In genomic region chr22:20153945-20154344, GRCh38 we compare ENCODE assay signal across 17 cellular contexts. TPM values are rescaled to one million over a fixed set of nuclear protein-coding genes. Genes with fewer than 3 reads are reported as not detected.
A peak's percentile ranks its signal among the peaks of the same experiment; 100 is the strongest.
DNase-seq lines count a peak whose midpoint lies in the region; ATAC-seq and TF ChIP-seq lines count a peak whose summit lies in the region.
"Had no signal": no experiment of that assay in that cellular context is flagged by ENCODE, and none has a peak within 500 bp of the region (broad histone marks: within the 10 kb centered on the region; RNA-seq: fewer than 3 reads in every experiment).

No MANE protein-coding gene starts in this region.

- peak overlapping the region; percentile 97 for H3K4me2 ChIP-seq in BLaER1
- no peak overlapping the region for H3K4me2 ChIP-seq in PC-3 (ENCODE audit: low read length)
- no peak overlapping the region for H3K4me2 ChIP-seq in hepatocyte

- H3K4me3 ChIP-seq in BLaER1 (peak overlapping the region; percentile 67; the same call in 1 of the 2 replicates), PC-3 (ENCODE audit: low read length) (no peak overlapping the region), hepatocyte (no peak overlapping the region)

- intact Hi-C loops in PC-3 (cut with micrococcal nuclease): no loop called here

- CTCF ChIA-PET in PC-3 (lab: Charles Lee): no interaction called here

- H3K27ac ChIP-seq in BLaER1: peak overlapping the region; percentile 98
- no peak overlapping the region for H3K27ac ChIP-seq in PC-3 (ENCODE audit: low read length)
- H3K27ac ChIP-seq in hepatocyte: peak overlapping the region; percentile 73
- H3K27ac ChIP-seq: RWPE1 had no signal

- H4K20me1 ChIP-seq in BLaER1 (no peaks in the 10 kb centered on the region), PC-3 (ENCODE audit: low read length) (no peaks in the 10 kb centered on the region), hepatocyte (ENCODE audit: insufficient read depth, poor library complexity, severe bottlenecking) (no peaks in the 10 kb centered on the region)

- ATAC-seq in PC-3: no peak
- no peak for ATAC-seq in HG02938 (IDR thresholded peaks at IDR 0.05; ENCODE audit: unreplicated experiment)
- ATAC-seq: left ventricle myocardium superior had no signal

- H3K79me2 ChIP-seq in PC-3 (ENCODE audit: low read length): no peaks in the 10 kb centered on the region
- H3K79me2 ChIP-seq in hepatocyte: no peaks in the 10 kb centered on the region

- BruUV-seq in PC-3 (replicated peaks; lab: Mats Ljungman, UMichigan): no TSS peak

- H3K36me3 ChIP-seq in BLaER1: no peaks in the 10 kb centered on the region
- H3K36me3 ChIP-seq in PC-3 (ENCODE audit: low read depth, low read length): no peaks in the 10 kb centered on the region; the same call in 1 of the 2 replicates
- H3K36me3 ChIP-seq in hepatocyte (replicated peaks; ENCODE audit: insufficient read depth, low read depth): no peaks in the 10 kb centered on the region

- H3F3A ChIP-seq in PC-3 (ENCODE audit: low read length, unreplicated experiment): no peaks in the 10 kb centered on the region

- H3K9me3 ChIP-seq in BLaER1 (no peaks in the 10 kb centered on the region), PC-3 (ENCODE audit: low read length) (no peaks in the 10 kb centered on the region), hepatocyte (ENCODE audit: low read depth) (no peaks in the 10 kb centered on the region)

- H2AFZ ChIP-seq in PC-3 (ENCODE audit: low read length): no peak overlapping the region
- no peak overlapping the region for H2AFZ ChIP-seq in hepatocyte

- 60% methylated on average over 16 of the region's 16 CpGs for WGBS in hepatocyte (ENCODE audit: low lambda C conversion rate, missing lambda C conversion rate)

- POLR2A ChIA-PET in PC-3 (lab: Charles Lee; ENCODE audit: unreplicated experiment): no interaction called here

- H3K9me2 ChIP-seq in PC-3 (replicated peaks; ENCODE audit: low read length) (no peaks in the 10 kb centered on the region), hepatocyte (replicated peaks; ENCODE audit: insufficient read depth) (no peaks in the 10 kb centered on the region)

- TF ChIP-seq CTCF in PC-3 (conservative IDR thresholded peaks at IDR 0.05; ENCODE audit: low read depth, low read length) (0 out of 2 replicates have a peak, but pooled peaks have one; percentile 13), hepatocyte (IDR thresholded peaks at IDR 0.05; ENCODE audit: poor library complexity) (no peak)

- H3K9ac ChIP-seq in BLaER1 (peak overlapping the region; percentile 85), PC-3 (ENCODE audit: low read length) (no peak overlapping the region)

- DNase-seq in PC-3 (no peak), hepatocyte (ENCODE audit: low spot score) (no peak), NCI-H82 treated with DMSO at 0.1 percent for 48 hours (lab: John Stamatoyannopoulos, UW; ENCODE audit: unreplicated experiment) (no peak)
- DNase-seq in stimulated activated CD4-positive, alpha-beta T cell treated with anti-CD3 and anti-CD28 coated beads, Interleukin-4, amount 100 ng/mL, for 4 hours: no peak
- DNase-seq: activated CD4-positive, alpha-beta memory T cell treated with anti-CD3 and anti-CD28 coated beads for 36 hours; activated naive CD4-positive, alpha-beta T cell treated with anti-CD3 and anti-CD28 coated beads, Interleukin-2, amount 50 U/mL, for 16 hours; activated T-cell treated with anti-CD3 and anti-CD28 coated beads, Interleukin-2, amount 50 U/mL, for 1 hour; cortex of kidney; DND-41; HCEC 1CT; left ventricle myocardium superior; NCI-H446; SW 1271 had no signal

- H3K4me1 ChIP-seq in BLaER1 (peaks cover 97% of the 10 kb centered on the region), PC-3 (ENCODE audit: insufficient read depth, low read length) (no peaks in the 10 kb centered on the region), hepatocyte (ENCODE audit: insufficient read depth) (no peaks in the 10 kb centered on the region)

- H3K27me3 ChIP-seq in BLaER1: no peaks in the 10 kb centered on the region
- no peaks in the 10 kb centered on the region for H3K27me3 ChIP-seq in PC-3 (ENCODE audit: low read length)
- H3K27me3 ChIP-seq in hepatocyte: no peaks in the 10 kb centered on the region

RNA-seq across cellular contexts. Expression of gene CCDC188, which starts 3.1 kb away (rescaled TPM):
- total RNA-seq in PC-3 (2014; rRNA removed) (not detected in 2 replicates), hepatocyte (not detected in 2 replicates)
- polyA plus RNA-seq in hepatocyte: not detected in 2 replicates
- total RNA-seq: astrocyte had no signal

RNA-seq across cellular contexts. Expression of gene ZDHHC8, which starts 22.3 kb away (rescaled TPM):
- 24.6 and 26.8 TPM in 2 replicates for total RNA-seq in PC-3 (2014; rRNA removed)
- 4.5 and 9.6 TPM in 2 replicates for total RNA-seq in hepatocyte
- 65.1 and 72.7 TPM in 2 replicates for polyA plus RNA-seq in hepatocyte

RNA-seq across cellular contexts. Expression of gene TRMT2A, which starts 36.9 kb away (rescaled TPM):
- total RNA-seq in PC-3 (2014; rRNA removed) (58.9 and 62.1 TPM in 2 replicates), hepatocyte (34.4 and 50.2 TPM in 2 replicates)
- 65.1 and 78.7 TPM in 2 replicates for polyA plus RNA-seq in hepatocyte

RNA-seq across cellular contexts. Expression of gene RANBP1, which starts 38.0 kb away (rescaled TPM):
- 356 and 411 TPM in 2 replicates for total RNA-seq in PC-3 (2014; rRNA removed)
- total RNA-seq in hepatocyte: 223 and 227 TPM in 2 replicates
- 189 and 192 TPM in 2 replicates for polyA plus RNA-seq in hepatocyte
